In genomic region chr20:53692465-53693067, GRCh38 we compare ENCODE assay signal across 11 cellular contexts.
DNase-seq lines count a peak whose midpoint lies in the region; ATAC-seq and TF ChIP-seq lines count a peak whose summit lies in the region.
"Had no signal": no experiment of that assay in that cellular context is flagged by ENCODE, and none has a peak within 500 bp of the region (broad histone marks: within the 10 kb centered on the region; RNA-seq: fewer than 3 reads in every experiment).

No MANE protein-coding gene starts in this region.

- H3K4me1 Mint-ChIP-seq in activated T-cell treated with anti-CD3 and anti-CD28 coated beads, Interleukin-2, amount 50 U/mL, for 72 hours (ENCODE audit: low read depth) = peaks cover 49% of the 10 kb centered on the region
- H3K4me1 Mint-ChIP-seq in activated CD8-positive, alpha-beta T cell treated with anti-CD3 and anti-CD28 coated beads, Interleukin-2, amount 10 ng/mL, durations not matched to agents 7 days and 5 days (ENCODE audit: low read depth) = peaks cover 61% of the 10 kb centered on the region

- H3K27ac ChIP-seq in transverse colon = no peak overlapping the region

- no peaks in the 10 kb centered on the region for H3K36me3 ChIP-seq in transverse colon

- H3K27me3 ChIP-seq in transverse colon = no peaks in the 10 kb centered on the region

- H3K4me1 ChIP-seq in transverse colon = peaks cover 0 to 7% (median 0%) of the 10 kb centered on the region in 4 donors

- no peaks in the 10 kb centered on the region for H3K9me3 ChIP-seq in transverse colon

- H3K27ac Mint-ChIP-seq in activated T-cell treated with anti-CD3 and anti-CD28 coated beads, Interleukin-2, amount 50 U/mL, for 72 hours = no peak overlapping the region
- peak overlapping the region; percentile 78 for H3K27ac Mint-ChIP-seq in activated CD8-positive, alpha-beta T cell treated with anti-CD3 and anti-CD28 coated beads, Interleukin-2, amount 10 ng/mL, durations not matched to agents 7 days and 5 days

- no peaks in the 10 kb centered on the region for H3K27me3 Mint-ChIP-seq in activated T-cell treated with anti-CD3 and anti-CD28 coated beads, Interleukin-2, amount 50 U/mL, for 72 hours (ENCODE audit: low read depth)
- H3K27me3 Mint-ChIP-seq in activated CD8-positive, alpha-beta T cell treated with anti-CD3 and anti-CD28 coated beads, Interleukin-2, amount 10 ng/mL, durations not matched to agents 7 days and 5 days (ENCODE audit: low read depth) = no peaks in the 10 kb centered on the region

- CTCF ChIA-PET in activated CD8-positive, alpha-beta T cell treated with anti-CD3 and anti-CD28 coated beads, Interleukin-2, amount 10 ng/mL, durations not matched to agents 7 days and 5 days (lab: Charles Lee) = interaction anchor here (0.8 to 2.3 kb wide), 7 partner anchors 10 to 247 kb away, joined by 3 to 9 read pairs (median 3); no protein-coding TSS in a partner anchor

- H3K4me3 Mint-ChIP-seq in activated T-cell treated with anti-CD3 and anti-CD28 coated beads, Interleukin-2, amount 50 U/mL, for 72 hours = peak overlapping the region in 1 of 2 donors; percentile 52
- peak overlapping the region; percentile 57 for H3K4me3 Mint-ChIP-seq in activated CD8-positive, alpha-beta T cell treated with anti-CD3 and anti-CD28 coated beads, Interleukin-2, amount 10 ng/mL, durations not matched to agents 7 days and 5 days

- H3K36me3 Mint-ChIP-seq in activated T-cell treated with anti-CD3 and anti-CD28 coated beads, Interleukin-2, amount 50 U/mL, for 72 hours (ENCODE audit: insufficient read depth in 2 of 2) = no peaks in the 10 kb centered on the region
- H3K36me3 Mint-ChIP-seq in activated CD8-positive, alpha-beta T cell treated with anti-CD3 and anti-CD28 coated beads, Interleukin-2, amount 10 ng/mL, durations not matched to agents 7 days and 5 days (ENCODE audit: low read depth) = no peaks in the 10 kb centered on the region

- no peak for TF ChIP-seq POLR2A in transverse colon (IDR thresholded peaks at IDR 0.05)

- WGBS in transverse colon (ENCODE audit: low coverage in 1 of 2), 2 donors = 77% methylated on average over 10 of the region's 10 CpGs; no CpG with 5 or more reads in 1 of the 2 donors

- DNase-seq in activated T-cell treated with anti-CD3 and anti-CD28 coated beads, Interleukin-2, amount 50 U/mL, for 72 hours = peak in 1 of 2 donors; percentile 29
- DNase-seq in activated T-cell treated with anti-CD3 and anti-CD28 coated beads, Interleukin-2, amount 50 U/mL, for 1 hour = no peak
- no peak for DNase-seq in activated CD8-positive, alpha-beta T cell treated with anti-CD3 and anti-CD28 coated beads, Interleukin-2, amount 10 ng/mL, durations not matched to agents 7 days and 5 days
- DNase-seq in hepatic stellate cell (ENCODE audit: low spot score) (peak; percentile 72), transverse colon (peak; percentile 26), ureter (ENCODE audit: low spot score) (no peak), DMS53 treated with DMSO at 0.1 percent for 48 hours (lab: John Stamatoyannopoulos, UW; ENCODE audit: unreplicated experiment) (no peak), NCI-H2171 treated with DMSO at 0.1 percent for 48 hours (lab: John Stamatoyannopoulos, UW) (no peak)
- DNase-seq: activated CD8-positive, alpha-beta memory T cell treated with anti-CD3 and anti-CD28 coated beads, Interleukin-2, amount 50 U/mL, for 4 hours; NCI-H1105 treated with DMSO at 0.1 percent for 48 hours; stimulated activated CD4-positive, alpha-beta T cell treated with anti-CD3 and anti-CD28 coated beads, Interleukin-2, amount 100 ng/mL, for 24 hours had no signal

- in situ Hi-C loops in transverse colon (cut with MboI; ENCODE audit: low pct_ligation_motif_present in 1 of 4, low pct_unique_long_range_greater_than_20kb in 1 of 4, low sequenced_read_pairs in 3 of 4) = no loop called here

- ATAC-seq in activated T-cell treated with anti-CD3 and anti-CD28 coated beads, Interleukin-2, amount 50 U/mL, for 72 hours (replicated peaks in 1 of 2) = peak; percentile 35 to 42
- peak; percentile 43 for ATAC-seq in activated CD8-positive, alpha-beta T cell treated with anti-CD3 and anti-CD28 coated beads, Interleukin-2, amount 10 ng/mL, durations not matched to agents 7 days and 5 days

- POLR2A ChIA-PET in activated CD8-positive, alpha-beta T cell treated with anti-CD3 and anti-CD28 coated beads, Interleukin-2, amount 10 ng/mL, durations not matched to agents 7 days and 5 days (lab: Charles Lee) = interaction anchor here (0.8 to 1.5 kb wide), 4 partner anchors 9 to 98 kb away, joined by 3 to 4 read pairs (median 3); no protein-coding TSS in a partner anchor

- TF ChIP-seq EP300 in transverse colon (IDR thresholded peaks at IDR 0.05; ENCODE audit: low read depth) = no peak

- intact Hi-C loops in transverse colon (cut with DNase I; ENCODE audit: low total_unique reads) = no loop called here

- no peak for TF ChIP-seq CTCF in transverse colon (IDR thresholded peaks at IDR 0.05)

- no peak overlapping the region for H3K4me3 ChIP-seq in transverse colon

- H3K9me3 Mint-ChIP-seq in activated T-cell treated with anti-CD3 and anti-CD28 coated beads, Interleukin-2, amount 50 U/mL, for 72 hours = no peaks in the 10 kb centered on the region
- H3K9me3 Mint-ChIP-seq in activated CD8-positive, alpha-beta T cell treated with anti-CD3 and anti-CD28 coated beads, Interleukin-2, amount 10 ng/mL, durations not matched to agents 7 days and 5 days (ENCODE audit: insufficient read depth) = no peaks in the 10 kb centered on the region

Comparison
In these comparisons a context has a peak if more than half of its experiments do, and no peak if none do; other contexts are left out.
1. DNase-seq: peak in hepatic stellate cell (single experiment) and transverse colon (single experiment); none in activated T-cell treated with anti-CD3 and anti-CD28 coated beads, Interleukin-2, amount 50 U/mL, for 1 hour (single experiment), activated CD8-positive, alpha-beta T cell treated with anti-CD3 and anti-CD28 coated beads, Interleukin-2, amount 10 ng/mL, durations not matched to agents 7 days and 5 days (single experiment), ureter (single experiment), DMS53 treated with DMSO at 0.1 percent for 48 hours (single experiment) and NCI-H2171 treated with DMSO at 0.1 percent for 48 hours (single experiment).